Comparison of ENCODE assay signal across 1 cellular context in genomic region chr18:7617738-7618422, GRCh38.
TF ChIP-seq lines count a peak whose summit lies in the region.

No MANE protein-coding gene starts in this region.

TF ChIP-seq in HEK293, 187 proteins besides CTCF, POLR2A, EP300 and RAD21 (continued from another document):
- TF ChIP-seq ZNF610 (tag by site-specific recombination; IDR thresholded peaks at IDR 0.05; ENCODE audit: borderline replicate concordance) (0 out of 2 replicates have a peak, but pooled peaks have one; percentile 76), ZNF350 (tag by site-specific recombination; IDR thresholded peaks at IDR 0.05) (no peak), ZNF677 (tag by site-specific recombination; IDR thresholded peaks at IDR 0.05) (no peak)
